Comparison of ENCODE assay signal across 8 cellular contexts in genomic region chr9:132268725-132269352, GRCh38.
DNase-seq lines count a peak whose midpoint lies in the region; ATAC-seq and TF ChIP-seq lines count a peak whose summit lies in the region.

No MANE protein-coding gene starts in this region.

- peak; percentile 73 for ATAC-seq in effector memory CD8-positive, alpha-beta T cell (replicated peaks)
- ATAC-seq in mucosa of descending colon (peak; percentile 80), GM21737 (IDR thresholded peaks at IDR 0.05; ENCODE audit: unreplicated experiment) (no peak)

- H3K36me3 ChIP-seq in mucosa of descending colon (ENCODE audit: low read depth): peaks cover 7% of the 10 kb centered on the region

- peaks cover 0 to 13% of the 10 kb centered on the region in 2 donors for H3K4me1 Mint-ChIP-seq in effector memory CD8-positive, alpha-beta T cell (ENCODE audit: low read depth in 2 of 2)

- no peaks in the 10 kb centered on the region for H3K9me3 ChIP-seq in mucosa of descending colon

- peak; percentile 61 for DNase-seq in AG10803 (ENCODE audit: low read depth)
- peak; percentile 40 for DNase-seq in HFF-Myc (ENCODE audit: extremely low read depth, low read depth)
- peak; percentile 28 for DNase-seq in NCI-H82 treated with DMSO at 0.1 percent for 48 hours (lab: John Stamatoyannopoulos, UW; ENCODE audit: unreplicated experiment)
- DNase-seq in activated CD8-positive, alpha-beta memory T cell treated with anti-CD3 and anti-CD28 coated beads for 1 hour (ENCODE audit: extremely low read depth in 1 of 2, low read depth in 1 of 2): peak; percentile 41 to 45
- peak; percentile 61 to 70 (median 64) for DNase-seq in effector memory CD8-positive, alpha-beta T cell
- DNase-seq in mucosa of descending colon: peak in 2 of 3 donors; percentile 69 to 81
- peak; percentile 37 for DNase-seq in stimulated activated CD8-positive, alpha-beta memory T cell treated with anti-CD3 and anti-CD28 coated beads, Interleukin-7, amount 100 ng/mL, for 24 hours (ENCODE audit: low read depth)

- no peaks in the 10 kb centered on the region for H3K4me1 ChIP-seq in mucosa of descending colon (ENCODE audit: low read depth)

- no peaks in the 10 kb centered on the region for H3K9me3 Mint-ChIP-seq in effector memory CD8-positive, alpha-beta T cell

- H3K27ac Mint-ChIP-seq in effector memory CD8-positive, alpha-beta T cell: no peak overlapping the region

- H3K4me3 ChIP-seq in AG10803 (ENCODE audit: low read length) (no peak overlapping the region), HFF-Myc (replicated peaks; ENCODE audit: low read depth, low read length) (no peak overlapping the region), mucosa of descending colon (no peak overlapping the region)

- peaks cover 78% of the 10 kb centered on the region for H3K36me3 Mint-ChIP-seq in effector memory CD8-positive, alpha-beta T cell (ENCODE audit: insufficient read depth)

- no peak overlapping the region for H3K4me3 Mint-ChIP-seq in effector memory CD8-positive, alpha-beta T cell

- TF ChIP-seq CTCF in AG10803 (conservative IDR thresholded peaks at IDR 0.05; ENCODE audit: low read length) (peak; percentile 93), HFF-Myc (IDR thresholded peaks at IDR 0.05; ENCODE audit: low read depth, low read length, missing control alignments) (peak; percentile 91), mucosa of descending colon (IDR thresholded peaks at IDR 0.05) (peak; percentile 76)

- H3K27me3 Mint-ChIP-seq in effector memory CD8-positive, alpha-beta T cell: no peaks in the 10 kb centered on the region

- intact Hi-C loops in mucosa of descending colon (cut with DNase I, micrococcal nuclease): no loop called here
